10 cellular contexts compared by ENCODE assay signal in genomic region chr19:18017275-18018083, GRCh38. TPM values are rescaled to one million over a fixed set of nuclear protein-coding genes. Genes with fewer than 3 reads are reported as not detected.
DNase-seq lines count a peak whose midpoint lies in the region; ATAC-seq and TF ChIP-seq lines count a peak whose summit lies in the region.
"Had no signal": no experiment of that assay in that cellular context is flagged by ENCODE, and none has a peak within 500 bp of the region (broad histone marks: within the 10 kb centered on the region; RNA-seq: fewer than 3 reads in every experiment).

No MANE protein-coding gene starts in this region.

- H3K4me3 ChIP-seq in endocrine pancreas (ENCODE audit: control insufficient read depth, insufficient read depth, low read length) (no peak overlapping the region), neutrophil (ENCODE audit: low read depth in 1 of 2, low read length in 1 of 2) (no peak overlapping the region)

- H3K4me1 Mint-ChIP-seq in glutamatergic neuron (ENCODE audit: low read depth, unreplicated experiment) (no peaks in the 10 kb centered on the region), H9 (peaks cover 4 to 8% of the 10 kb centered on the region in 2 experiments)

- no peak overlapping the region for H2BK5ac ChIP-seq in H9 (ENCODE audit: insufficient read length, low read length)

- H4K20me1 ChIP-seq in H9 (ENCODE audit: control insufficient read depth, insufficient read depth, insufficient read length): no peaks in the 10 kb centered on the region

- H3K27ac ChIP-seq in neutrophil (peak overlapping the region; percentile 31), H9 (ENCODE audit: insufficient read length, low read depth, low read length) (no peak overlapping the region)

- H3K23ac ChIP-seq in H9 (ENCODE audit: insufficient read length, low read depth, low read length): no peak overlapping the region

- no peak overlapping the region for H2AK5ac ChIP-seq in H9 (ENCODE audit: insufficient read length, low read length)

- H3K27me3 Mint-ChIP-seq in glutamatergic neuron (ENCODE audit: unreplicated experiment) (peaks cover 7% of the 10 kb centered on the region), H9 (ENCODE audit: low read depth) (no peaks in the 10 kb centered on the region)

- H3K23me2 ChIP-seq in H9 (ENCODE audit: insufficient read length, low read depth, low read length, poor library complexity, severe bottlenecking): no peaks in the 10 kb centered on the region

- H3K14ac ChIP-seq in H9 (ENCODE audit: insufficient read depth, low read length): no peak overlapping the region

- no peak overlapping the region for H2BK12ac ChIP-seq in H9 (ENCODE audit: insufficient read length, low read depth, low read length)

- no peak overlapping the region for H3K4ac ChIP-seq in H9 (ENCODE audit: low read depth, low read length)

- H3K4me3 Mint-ChIP-seq in glutamatergic neuron (ENCODE audit: unreplicated experiment) (no peak overlapping the region), H9 (no peak overlapping the region)

- TF ChIP-seq CTCF in neutrophil (IDR thresholded peaks at IDR 0.05) (no peak), glutamatergic neuron (IDR thresholded peaks at IDR 0.05; ENCODE audit: partially characterized antibody, unreplicated experiment) (no peak), H9 (conservative IDR thresholded peaks at IDR 0.05) (no peak)

- no CpG with 5 or more reads among the region's 15 CpGs for WGBS in H9 (ENCODE audit: extremely low coverage, insufficient read length, low lambda C conversion rate)

- H3K79me2 ChIP-seq in H9 (ENCODE audit: insufficient read depth, low read length): no peaks in the 10 kb centered on the region

- H4K91ac ChIP-seq in H9 (ENCODE audit: insufficient read length, low read depth, low read length): no peak overlapping the region

- H2AFZ ChIP-seq in H9 (ENCODE audit: low read length): no peak overlapping the region

- H3K27me3 ChIP-seq in endocrine pancreas (ENCODE audit: control insufficient read depth, insufficient read depth, low read length) (no peaks in the 10 kb centered on the region), neutrophil (no peaks in the 10 kb centered on the region), H9 (ENCODE audit: insufficient read depth, low read length) (no peaks in the 10 kb centered on the region)
- H3K27me3 ChIP-seq: BE2C had no signal

- DNase-seq in A172 (ENCODE audit: low spot score) (peak; percentile 26), KBM-7 (peak; percentile 36), glutamatergic neuron (no peak), H9 (no peak)
- DNase-seq: BE2C, NCI-H82 had no signal

- H2BK20ac ChIP-seq in H9 (ENCODE audit: low read depth, low read length, poor library complexity, severe bottlenecking): no peak overlapping the region

- no peak overlapping the region for H3K27ac Mint-ChIP-seq in glutamatergic neuron (ENCODE audit: unreplicated experiment)
- H3K27ac Mint-ChIP-seq in H9: peak overlapping the region in 1 of 3 experiments; percentile 23; a peak in 1 of 7 replicates

- H3K4me2 ChIP-seq in H9 (ENCODE audit: insufficient read depth, insufficient read length, low read length): no peak overlapping the region

- no peak overlapping the region for H3T11ph ChIP-seq in H9 (ENCODE audit: low read length)

- no peak for ATAC-seq in GM21825 (IDR thresholded peaks at IDR 0.05; ENCODE audit: unreplicated experiment)
- no peak for ATAC-seq in GM19351 (IDR thresholded peaks at IDR 0.05; ENCODE audit: unreplicated experiment)

- H4K8ac ChIP-seq in H9 (replicated peaks; ENCODE audit: insufficient read length, low read depth, low read length): no peak overlapping the region

- H3K36me3 Mint-ChIP-seq in glutamatergic neuron (ENCODE audit: unreplicated experiment) (no peaks in the 10 kb centered on the region), H9 (ENCODE audit: insufficient read depth in 1 of 3, low read depth in 3 of 3) (peaks cover 0 to 8% (median 4%) of the 10 kb centered on the region in 3 experiments; a peak in 4 of 7 replicates)

- no peak overlapping the region for H3K18ac ChIP-seq in H9 (ENCODE audit: insufficient read length, low read depth, low read length)

- H3K9ac ChIP-seq in endocrine pancreas (ENCODE audit: control insufficient read depth, insufficient read depth, low read length) (peak overlapping the region; percentile 5), H9 (ENCODE audit: extremely low read depth, insufficient read length, low read length) (no peak overlapping the region)

- H3K9me3 ChIP-seq in endocrine pancreas (ENCODE audit: control insufficient read depth, low read length) (no peaks in the 10 kb centered on the region), neutrophil (no peaks in the 10 kb centered on the region), H9 (ENCODE audit: control insufficient read depth, low read depth, low read length) (no peaks in the 10 kb centered on the region)
- H3K9me3 ChIP-seq: BE2C had no signal

- H3K36me3 ChIP-seq in endocrine pancreas (ENCODE audit: control insufficient read depth, insufficient read depth, low read length): peaks cover 8% of the 10 kb centered on the region
- peaks cover 26% of the 10 kb centered on the region for H3K36me3 ChIP-seq in neutrophil
- H3K36me3 ChIP-seq: BE2C had no signal

- H4K5ac ChIP-seq in H9 (ENCODE audit: insufficient read length, low read depth, low read length): no peak overlapping the region

- no peak overlapping the region for H2BK120ac ChIP-seq in H9 (ENCODE audit: low read depth, low read length, poor library complexity, severe bottlenecking)

- H3K4me1 ChIP-seq in endocrine pancreas (ENCODE audit: control insufficient read depth, insufficient read depth, low read length) (no peaks in the 10 kb centered on the region), neutrophil (ENCODE audit: control insufficient read depth in 1 of 2, insufficient read depth in 1 of 2, low read depth in 1 of 2, low read length in 1 of 2) (peaks cover 20 to 26% of the 10 kb centered on the region in 2 experiments), H9 (ENCODE audit: insufficient read depth, low read length) (no peaks in the 10 kb centered on the region; the same call in 1 of the 2 replicates)
- H3K4me1 ChIP-seq: BE2C had no signal

- in situ Hi-C loops in KBM-7 (cut with MboI; ENCODE audit: low pct_unique_long_range_greater_than_20kb, low sequenced_read_pairs): no loop called here

- H3K9me3 Mint-ChIP-seq in glutamatergic neuron (ENCODE audit: unreplicated experiment) (no peaks in the 10 kb centered on the region), H9 (no peaks in the 10 kb centered on the region)

- H3K56ac ChIP-seq in H9 (ENCODE audit: insufficient read length, low read depth, low read length): no peak overlapping the region

- H2BK15ac ChIP-seq in H9 (ENCODE audit: low read depth, low read length): no peak overlapping the region

- H3K79me1 ChIP-seq in H9 (ENCODE audit: insufficient read depth, low read depth, low read length, poor library complexity, severe bottlenecking): no peaks in the 10 kb centered on the region

RNA-seq across cellular contexts. Expression of gene ARRDC2, which starts 9.5 kb away (rescaled TPM):
- total RNA-seq in A172 (2014; rRNA removed; shearing (Covaris generic)): 7.4 and 12.2 TPM in 2 replicates
- total RNA-seq in glutamatergic neuron (ENCODE audit: unreplicated experiment) (4.0 TPM), H9 (2021) (9.5 and 10.5 TPM in 2 replicates)

RNA-seq across cellular contexts. Expression of gene KCNN1, which starts 50.6 kb away (rescaled TPM):
- total RNA-seq in A172 (2014; rRNA removed; shearing (Covaris generic)): 0.14 TPM in 1 of 2 replicates, not detected in the other
- total RNA-seq in glutamatergic neuron (ENCODE audit: unreplicated experiment): 91.1 TPM
- 8.4 and 9.2 TPM in 2 replicates for total RNA-seq in H9 (2021)

Comparison
In these comparisons a context has a peak if more than half of its experiments do, and no peak if none do; other contexts are left out.
1. DNase-seq: peak in A172 (single experiment) and KBM-7 (single experiment); none in glutamatergic neuron (single experiment) and H9 (single experiment).